ENCODE assay signal across 14 cellular contexts in the genomic region with DNA sequence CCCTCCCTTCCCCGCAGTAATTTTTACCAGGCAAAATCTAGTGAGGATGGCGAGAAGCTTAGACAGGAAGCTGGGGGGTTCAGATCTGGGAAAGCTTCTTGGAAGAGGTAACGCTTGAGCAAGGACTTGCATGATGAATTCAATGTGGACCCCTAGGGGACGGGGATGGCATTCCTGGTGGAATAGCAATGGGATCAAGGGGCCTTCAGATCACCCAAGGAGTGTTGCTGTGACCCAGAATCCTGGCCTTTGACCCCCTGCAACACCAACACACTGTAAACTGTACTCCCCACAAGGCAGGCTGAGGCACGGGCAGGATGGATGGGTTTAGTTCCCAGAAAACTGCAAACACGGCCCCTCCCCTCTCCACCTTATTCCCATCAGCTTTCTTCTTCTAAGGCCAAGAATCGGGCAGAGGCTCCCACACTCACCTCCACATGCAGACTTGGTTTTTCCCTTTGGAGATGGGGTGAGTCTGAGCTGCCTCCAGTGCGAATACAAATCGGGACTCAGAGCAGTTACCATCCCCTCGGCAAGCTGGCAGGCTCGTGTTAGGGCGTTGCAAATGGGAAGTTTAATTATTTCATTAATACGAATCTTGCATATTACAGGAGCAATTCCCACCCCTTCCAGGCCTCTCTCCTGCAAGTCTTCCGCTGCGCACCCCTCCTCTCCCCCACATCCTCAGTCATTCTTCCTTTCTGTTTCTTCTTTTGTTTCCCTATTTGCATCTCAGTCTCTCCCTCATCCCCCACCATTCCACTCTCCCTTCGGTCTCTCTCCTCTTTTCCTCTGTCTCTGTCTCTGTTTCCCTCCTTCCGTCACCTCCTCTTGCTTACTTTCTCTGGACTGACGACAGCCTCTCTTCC. TPM values are rescaled to one million over a fixed set of nuclear protein-coding genes. Genes with fewer than 3 reads are reported as not detected.
A peak's percentile ranks its signal among the peaks of the same experiment; 100 is the strongest.
DNase-seq lines count a peak whose midpoint lies in the region; ATAC-seq and TF ChIP-seq lines count a peak whose summit lies in the region.
"Had no signal": no experiment of that assay in that cellular context is flagged by ENCODE, and none has a peak within 500 bp of the region (broad histone marks: within the 10 kb centered on the region; RNA-seq: fewer than 3 reads in every experiment).

No MANE protein-coding gene starts in this region.

- H3K9me2 ChIP-seq in neural cell (ENCODE audit: insufficient read depth, low read length) = no peaks in the 10 kb centered on the region

- intact Hi-C loops in cardiac septum (cut with DNase I) (no loop called here), left ventricle myocardium inferior (cut with micrococcal nuclease) (no loop called here), colonic mucosa (cut with DNase I) (no loop called here)

- no peak overlapping the region for H3K4me2 ChIP-seq in neural cell (ENCODE audit: low read length)

- H3K9me3 ChIP-seq in left ventricle myocardium inferior (replicated peaks) = peaks cover 13% of the 10 kb centered on the region
- peaks cover 8% of the 10 kb centered on the region for H3K9me3 ChIP-seq in endodermal cell (ENCODE audit: control insufficient read depth, low read length)
- peaks cover 7% of the 10 kb centered on the region for H3K9me3 ChIP-seq in neural cell (ENCODE audit: low read length)
- no peaks in the 10 kb centered on the region for H3K9me3 ChIP-seq in colonic mucosa

- no peaks in the 10 kb centered on the region for H3K4me1 ChIP-seq in left ventricle myocardium inferior
- H3K4me1 ChIP-seq in endodermal cell (ENCODE audit: control insufficient read depth, insufficient read depth, low read length) = no peaks in the 10 kb centered on the region
- H3K4me1 ChIP-seq in colonic mucosa = no peaks in the 10 kb centered on the region

- H3K4me3 Mint-ChIP-seq in endodermal cell = no peak overlapping the region

- H3K27ac ChIP-seq in left ventricle myocardium inferior (replicated peaks) (no peak overlapping the region), endodermal cell (ENCODE audit: low read depth, low read length) (peak overlapping the region; percentile 58), neural cell (ENCODE audit: low read length) (peak overlapping the region; percentile 1), colonic mucosa (no peak overlapping the region)
- H3K27ac ChIP-seq: C4-2B had no signal

- peaks cover 2% of the 10 kb centered on the region for H3K27me3 Mint-ChIP-seq in endodermal cell (ENCODE audit: insufficient read depth)

- no peak overlapping the region for H3K27ac Mint-ChIP-seq in endodermal cell

- H4K20me1 ChIP-seq in neural cell (ENCODE audit: insufficient read depth) = no peaks in the 10 kb centered on the region

- no peak overlapping the region for H3K4me3 ChIP-seq in left ventricle myocardium inferior
- no peak overlapping the region for H3K4me3 ChIP-seq in endodermal cell (ENCODE audit: low read length)
- peak overlapping the region; percentile 36 for H3K4me3 ChIP-seq in neural cell (ENCODE audit: low read length)
- no peak overlapping the region for H3K4me3 ChIP-seq in colonic mucosa

- H3K79me2 ChIP-seq in neural cell (replicated peaks; ENCODE audit: insufficient read depth, low read length) = no peaks in the 10 kb centered on the region

- H3K36me3 ChIP-seq in left ventricle myocardium inferior = peaks cover under 1% of the 10 kb centered on the region
- H3K36me3 ChIP-seq in endodermal cell (ENCODE audit: control insufficient read depth, insufficient read depth, low read length) = no peaks in the 10 kb centered on the region
- peaks cover 19% of the 10 kb centered on the region for H3K36me3 ChIP-seq in neural cell (ENCODE audit: insufficient read depth, low read length)
- no peaks in the 10 kb centered on the region for H3K36me3 ChIP-seq in colonic mucosa

- no peaks in the 10 kb centered on the region for H3F3A ChIP-seq in neural cell (ENCODE audit: insufficient read depth, low read length, poor library complexity, severe bottlenecking)

- no peak for TF ChIP-seq EP300 in neural cell (conservative IDR thresholded peaks at IDR 0.05; ENCODE audit: poor library complexity, severe bottlenecking)

- H3K9me3 Mint-ChIP-seq in endodermal cell = peaks cover 11% of the 10 kb centered on the region

- 49 to 72% methylated on average over 7 to 18 of the region's 18 CpGs for WGBS in endodermal cell (ENCODE audit: insufficient coverage in 1 of 2, insufficient read length in 1 of 2), 2 experiments

- DNase-seq in cardiac septum (ENCODE audit: low spot score) (peak; percentile 17), left ventricle myocardium inferior (no peak), endodermal cell (no peak), NCI-H526 (lab: John Stamatoyannopoulos, UW) (no peak), cerebellar nuclear complex (lab: John Stamatoyannopoulos, UW) (no peak), colonic mucosa (no peak)
- DNase-seq: Karpas-422, MM.1S, NCI-H187 treated with DMSO at 0.1 percent for 48 hours, NCI-H2171 treated with DMSO at 0.1 percent for 48 hours, SIG-M5 had no signal

- peaks cover 65% of the 10 kb centered on the region for H3K27me3 ChIP-seq in left ventricle myocardium inferior (ENCODE audit: low read depth)
- H3K27me3 ChIP-seq in endodermal cell (ENCODE audit: control insufficient read depth, insufficient read depth, low read length, poor library complexity, severe bottlenecking) = no peaks in the 10 kb centered on the region
- H3K27me3 ChIP-seq in neural cell (ENCODE audit: insufficient read depth, low read depth, low read length) = no peaks in the 10 kb centered on the region
- H3K27me3 ChIP-seq in colonic mucosa = no peaks in the 10 kb centered on the region

- no peak overlapping the region for H3K9ac ChIP-seq in endodermal cell (ENCODE audit: extremely low read depth, low read length, poor library complexity, severe bottlenecking)
- H3K9ac ChIP-seq in neural cell (ENCODE audit: low read length) = peak overlapping the region; percentile 45
- H3K9ac ChIP-seq in colonic mucosa (ENCODE audit: low read depth in 2 of 2, low read length in 2 of 2) = no peak overlapping the region

- peaks cover 3% of the 10 kb centered on the region for H3K4me1 Mint-ChIP-seq in endodermal cell

- peaks cover 26% of the 10 kb centered on the region for H3K36me3 Mint-ChIP-seq in endodermal cell (ENCODE audit: low read depth)

- TF ChIP-seq RAD21 in neural cell (conservative IDR thresholded peaks at IDR 0.05) = no peak

- TF ChIP-seq CTCF in left ventricle myocardium inferior (IDR thresholded peaks at IDR 0.05; ENCODE audit: borderline replicate concordance) (no peak), endodermal cell (conservative IDR thresholded peaks at IDR 0.05) (peak; percentile 45), neural cell (IDR thresholded peaks at IDR 0.05; ENCODE audit: poor library complexity, severe bottlenecking) (no peak), colonic mucosa (IDR thresholded peaks at IDR 0.05) (no peak)

- no peak for ATAC-seq in GM21360 (IDR thresholded peaks at IDR 0.05; ENCODE audit: unreplicated experiment)

- no peak overlapping the region for H2AFZ ChIP-seq in neural cell (ENCODE audit: low read depth, low read length)

TF ChIP-seq in neural cell, 6 proteins besides CTCF, POLR2A, EP300 and RAD21:
- no peak for TF ChIP-seq MXI1 (conservative IDR thresholded peaks at IDR 0.05; ENCODE audit: poor library complexity, severe bottlenecking)
- no peak for TF ChIP-seq TAF1 (IDR thresholded peaks at IDR 0.05; ENCODE audit: low read depth)
- TF ChIP-seq SMC3 (conservative IDR thresholded peaks at IDR 0.05; ENCODE audit: poor library complexity) = no peak
- no peak for TF ChIP-seq POLR2AphosphoS5 (IDR thresholded peaks at IDR 0.05)
TF ChIP-seq in neural cell: peak in this region for 0.

RNA-seq across cellular contexts. Expression of a gene that starts 20.2 kb away (rescaled TPM):
- total RNA-seq in cardiac septum (0.05 TPM), left ventricle myocardium inferior (not detected), endodermal cell (10 to 100 TPM in 1 of 2 donors, 1 to 10 TPM in 1; 9.6 to 11.6 TPM), colonic mucosa (under 1 TPM; 0.10 to 0.13 TPM)
- 31.3 TPM for polyA plus RNA-seq in endodermal cell (2013, experiment 1 of 2)
- polyA plus RNA-seq in endodermal cell (2013, experiment 2 of 2) = 26.0 TPM
- polyA plus RNA-seq in neural cell = 14.9 and 21.8 TPM in 2 replicates
- 13.2 and 16.3 TPM in 2 replicates for polyA minus RNA-seq in neural cell

Comparison
In these comparisons a context has a peak if more than half of its experiments do, and no peak if none do; other contexts are left out.
1. H3K27ac ChIP-seq: peak in endodermal cell (single experiment) and neural cell (single experiment); none in left ventricle myocardium inferior (single experiment) and colonic mucosa (single experiment).
2. RNA of a gene that starts 20.2 kb away (total RNA-seq): 9.6 to 11.6 TPM in endodermal cell; 0.10 to 0.13 TPM in colonic mucosa, 0.05 TPM in cardiac septum (single experiment) and not detected in left ventricle myocardium inferior (single experiment); every median in the first group is over 4 times any median in the second.